Comparison of ENCODE assay signal across 14 cellular contexts in genomic region chr1:214321686-214322453, GRCh38. TPM values are rescaled to one million over a fixed set of nuclear protein-coding genes. Genes with fewer than 3 reads are reported as not detected.
DNase-seq lines count a peak whose midpoint lies in the region; ATAC-seq and TF ChIP-seq lines count a peak whose summit lies in the region.
"Had no signal": no experiment of that assay in that cellular context is flagged by ENCODE, and none has a peak within 500 bp of the region (broad histone marks: within the 10 kb centered on the region; RNA-seq: fewer than 3 reads in every experiment).

No MANE protein-coding gene starts in this region.

- peaks cover 38% of the 10 kb centered on the region for H3K36me3 ChIP-seq in OCI-LY3 (replicated peaks; ENCODE audit: low read depth, low read length)

- H3K27ac ChIP-seq in OCI-LY3 (ENCODE audit: low read length) (no peak overlapping the region), dorsolateral prefrontal cortex (no peak overlapping the region)
- H3K27ac ChIP-seq: C4-2B, hepatocyte had no signal

- peaks cover 41% of the 10 kb centered on the region for H3K4me1 ChIP-seq in OCI-LY3 (ENCODE audit: low read length)

- H3K9me3 ChIP-seq in OCI-LY3 (ENCODE audit: insufficient read depth, low read length): no peaks in the 10 kb centered on the region

- ATAC-seq in GM18499 (IDR thresholded peaks at IDR 0.05; ENCODE audit: insufficient read depth, unreplicated experiment) (peak; percentile 84), GM19463 (IDR thresholded peaks at IDR 0.05; ENCODE audit: unreplicated experiment) (peak; percentile 48), HG03039 (IDR thresholded peaks at IDR 0.05; ENCODE audit: unreplicated experiment) (peak; percentile 55)
- ATAC-seq: sciatic nerve, T-helper 17 cell had no signal

- H2AFZ ChIP-seq in OCI-LY3 (ENCODE audit: low read depth, low read length): no peak overlapping the region
- H2AFZ ChIP-seq: hepatocyte had no signal

- H3K4me3 ChIP-seq in OCI-LY3 (ENCODE audit: low read length): no peak overlapping the region
- no peak overlapping the region for H3K4me3 ChIP-seq in dorsolateral prefrontal cortex
- H3K4me3 ChIP-seq: hepatocyte had no signal

- peaks cover 8% of the 10 kb centered on the region; the same call in 1 of the 2 replicates for H4K20me1 ChIP-seq in OCI-LY3 (ENCODE audit: insufficient read depth, low read length)

- TF ChIP-seq CTCF in OCI-LY3 (IDR thresholded peaks at IDR 0.05; ENCODE audit: low read depth, low read length) (no peak), dorsolateral prefrontal cortex (IDR thresholded peaks at IDR 0.05 in 54 of 56, conservative IDR thresholded peaks at IDR 0.05 in 2 of 56; ENCODE audit: low read depth in 1 of 56, partially characterized antibody in 56 of 56) (no peak)

- H3K9ac ChIP-seq in OCI-LY3 (ENCODE audit: low read length): no peak overlapping the region

- DNase-seq in NCI-H2107 (lab: John Stamatoyannopoulos, UW) (no peak), SW480 (ENCODE audit: low spot score) (no peak), T-helper 1 cell (no peak), dorsolateral prefrontal cortex (no peak)
- DNase-seq: midbrain, NCI-H1048, T-helper 17 cell had no signal

- no peaks in the 10 kb centered on the region for H3K27me3 ChIP-seq in OCI-LY3 (ENCODE audit: low read depth, low read length)
- no peaks in the 10 kb centered on the region for H3K27me3 ChIP-seq in dorsolateral prefrontal cortex
- H3K27me3 ChIP-seq: hepatocyte had no signal

- intact Hi-C loops in dorsolateral prefrontal cortex (cut with DNase I): loop anchor here in 1 of 2 donors (10.0 kb wide), 1 partner anchor 1187 kb away; no protein-coding TSS in a partner anchor

- H3K79me2 ChIP-seq in OCI-LY3 (ENCODE audit: low read length): no peaks in the 10 kb centered on the region
- H3K79me2 ChIP-seq: hepatocyte had no signal

- H3K4me2 ChIP-seq in OCI-LY3 (ENCODE audit: low read length): peak overlapping the region; percentile 56
- H3K4me2 ChIP-seq: hepatocyte had no signal

RNA-seq across cellular contexts. Expression of gene SMYD2, which starts 40.9 kb away (rescaled TPM):
- total RNA-seq in dorsolateral prefrontal cortex: 10 to 100 TPM; 12.9 to 82.4 (median 55.5) TPM
